ENCODE assay signal across 1 cellular context in the genomic region with DNA sequence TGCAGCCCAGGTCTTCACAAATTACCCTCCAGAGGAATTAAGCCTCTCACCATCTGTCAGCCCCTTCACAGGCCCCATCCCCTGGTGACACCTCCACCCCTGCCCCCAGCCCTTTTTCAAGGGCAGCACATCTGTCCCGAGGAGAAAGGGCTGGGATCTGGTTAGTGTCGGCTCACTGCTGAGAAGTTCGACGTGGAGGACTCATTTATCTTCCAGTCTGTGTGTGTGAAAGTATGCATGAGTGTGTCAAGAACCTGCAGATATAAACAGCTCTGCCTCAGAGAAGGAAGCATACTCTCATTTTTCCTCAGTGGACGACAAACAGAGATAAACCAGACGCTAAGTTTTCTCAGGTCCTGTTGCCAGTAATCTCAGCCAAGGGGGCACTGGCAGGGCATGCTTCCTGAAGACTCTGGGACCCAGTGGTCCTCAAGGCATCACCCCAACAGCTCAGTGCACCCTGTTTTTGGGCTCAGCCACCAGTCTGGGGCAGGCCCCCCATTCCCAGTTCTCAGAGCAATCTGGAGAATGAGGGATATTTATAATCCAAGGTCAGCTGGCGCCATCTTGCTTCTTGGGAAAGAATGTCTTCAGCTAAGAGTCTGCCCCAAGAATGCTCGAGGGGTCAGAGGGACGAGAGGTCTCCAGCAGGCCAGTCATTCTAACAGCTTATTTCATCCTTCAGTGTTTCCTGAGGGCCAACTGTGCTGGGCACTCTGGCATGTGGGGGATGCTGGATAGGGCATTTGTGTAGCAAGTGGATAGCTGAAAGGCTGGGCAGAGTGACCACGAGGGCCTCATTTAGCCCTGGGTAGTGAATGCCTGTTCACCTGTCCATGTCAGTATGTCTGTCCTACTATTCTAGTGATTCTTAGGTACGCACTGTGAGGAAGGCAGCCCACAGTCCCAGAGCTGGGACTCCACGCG.
TF ChIP-seq lines count a peak whose summit lies in the region.

No MANE protein-coding gene starts in this region.

TF ChIP-seq in SK-N-SH treated with all-trans-retinoic acid at 6 μM for 48 hours, 23 proteins besides CTCF, POLR2A, EP300 and RAD21 (continued from another document):
- TF ChIP-seq, protein P1, sequence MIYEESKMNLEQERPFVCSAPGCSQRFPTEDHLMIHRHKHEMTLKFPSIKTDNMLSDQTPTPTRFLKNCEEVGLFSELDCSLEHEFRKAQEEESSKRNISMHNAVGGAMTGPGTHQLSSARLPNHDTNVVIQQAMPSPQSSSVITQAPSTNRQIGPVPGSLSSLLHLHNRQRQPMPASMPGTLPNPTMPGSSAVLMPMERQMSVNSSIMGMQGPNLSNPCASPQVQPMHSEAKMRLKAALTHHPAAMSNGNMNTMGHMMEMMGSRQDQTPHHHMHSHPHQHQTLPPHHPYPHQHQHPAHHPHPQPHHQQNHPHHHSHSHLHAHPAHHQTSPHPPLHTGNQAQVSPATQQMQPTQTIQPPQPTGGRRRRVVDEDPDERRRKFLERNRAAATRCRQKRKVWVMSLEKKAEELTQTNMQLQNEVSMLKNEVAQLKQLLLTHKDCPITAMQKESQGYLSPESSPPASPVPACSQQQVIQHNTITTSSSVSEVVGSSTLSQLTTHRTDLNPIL (CRISPR knock-in tag; IDR thresholded peaks at IDR 0.05; ENCODE audit: low read depth) = no peak
- no peak for TF ChIP-seq CSDC2 (CRISPR knock-in tag; IDR thresholded peaks at IDR 0.05)
- no peak for TF ChIP-seq ISL1 (CRISPR knock-in tag; IDR thresholded peaks at IDR 0.05)
- TF ChIP-seq, protein P2, sequence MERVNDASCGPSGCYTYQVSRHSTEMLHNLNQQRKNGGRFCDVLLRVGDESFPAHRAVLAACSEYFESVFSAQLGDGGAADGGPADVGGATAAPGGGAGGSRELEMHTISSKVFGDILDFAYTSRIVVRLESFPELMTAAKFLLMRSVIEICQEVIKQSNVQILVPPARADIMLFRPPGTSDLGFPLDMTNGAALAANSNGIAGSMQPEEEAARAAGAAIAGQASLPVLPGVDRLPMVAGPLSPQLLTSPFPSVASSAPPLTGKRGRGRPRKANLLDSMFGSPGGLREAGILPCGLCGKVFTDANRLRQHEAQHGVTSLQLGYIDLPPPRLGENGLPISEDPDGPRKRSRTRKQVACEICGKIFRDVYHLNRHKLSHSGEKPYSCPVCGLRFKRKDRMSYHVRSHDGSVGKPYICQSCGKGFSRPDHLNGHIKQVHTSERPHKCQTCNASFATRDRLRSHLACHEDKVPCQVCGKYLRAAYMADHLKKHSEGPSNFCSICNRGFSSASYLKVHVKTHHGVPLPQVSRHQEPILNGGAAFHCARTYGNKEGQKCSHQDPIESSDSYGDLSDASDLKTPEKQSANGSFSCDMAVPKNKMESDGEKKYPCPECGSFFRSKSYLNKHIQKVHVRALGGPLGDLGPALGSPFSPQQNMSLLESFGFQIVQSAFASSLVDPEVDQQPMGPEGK (CRISPR knock-in tag; IDR thresholded peaks at IDR 0.05; ENCODE audit: borderline replicate concordance) = no peak
- TF ChIP-seq SNAI2 (CRISPR knock-in tag; IDR thresholded peaks at IDR 0.05) = no peak
- no peak for TF ChIP-seq TCF4 (CRISPR knock-in tag; IDR thresholded peaks at IDR 0.05; ENCODE audit: borderline replicate concordance)
- no peak for TF ChIP-seq ZC3H10 (CRISPR knock-in tag; IDR thresholded peaks at IDR 0.05)
- no peak for TF ChIP-seq ZFP3 (CRISPR knock-in tag; IDR thresholded peaks at IDR 0.05)
- TF ChIP-seq TSHZ2 (CRISPR knock-in tag; IDR thresholded peaks at IDR 0.05) = no peak
